1 cellular context compared by ENCODE assay signal in the genomic region with DNA sequence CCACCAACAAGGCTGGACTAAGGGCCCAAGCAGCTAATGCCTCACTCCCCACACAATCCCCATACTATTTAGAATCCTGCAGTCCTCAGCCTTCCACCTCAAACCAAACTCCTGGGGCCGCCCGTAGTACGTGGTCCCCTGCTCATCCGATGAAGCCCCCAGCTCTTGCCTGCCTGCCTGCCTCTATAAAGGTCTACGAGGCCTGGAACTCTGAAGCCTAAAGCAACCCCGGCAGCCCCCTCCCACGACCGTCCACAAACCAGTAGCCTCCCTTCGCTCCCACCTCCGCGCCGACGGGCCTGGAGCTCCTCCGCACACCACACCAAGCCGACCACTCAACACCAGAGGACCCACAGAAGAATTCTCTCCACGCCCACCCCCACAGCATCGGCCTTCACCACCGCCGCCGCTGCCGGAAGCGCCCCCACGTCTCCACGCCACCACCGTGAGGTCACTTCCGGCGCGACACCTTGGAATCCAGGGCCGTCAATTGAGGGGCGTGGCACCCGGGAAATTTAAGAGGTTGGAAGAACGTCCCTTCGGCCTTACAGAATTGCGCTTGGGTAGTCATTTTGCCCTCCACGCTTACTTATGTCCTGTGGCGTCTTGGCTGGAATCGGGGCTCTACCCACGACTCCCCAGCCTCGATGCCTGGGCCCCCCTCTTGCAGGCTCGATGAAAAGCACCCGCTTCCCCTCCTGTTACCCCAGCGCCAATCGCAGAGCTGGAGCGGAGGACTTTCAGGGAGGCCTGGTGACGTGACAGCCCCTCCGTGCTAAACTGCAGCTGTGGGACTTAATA.
TF ChIP-seq lines count a peak whose summit lies in the region.

A gene with protein sequence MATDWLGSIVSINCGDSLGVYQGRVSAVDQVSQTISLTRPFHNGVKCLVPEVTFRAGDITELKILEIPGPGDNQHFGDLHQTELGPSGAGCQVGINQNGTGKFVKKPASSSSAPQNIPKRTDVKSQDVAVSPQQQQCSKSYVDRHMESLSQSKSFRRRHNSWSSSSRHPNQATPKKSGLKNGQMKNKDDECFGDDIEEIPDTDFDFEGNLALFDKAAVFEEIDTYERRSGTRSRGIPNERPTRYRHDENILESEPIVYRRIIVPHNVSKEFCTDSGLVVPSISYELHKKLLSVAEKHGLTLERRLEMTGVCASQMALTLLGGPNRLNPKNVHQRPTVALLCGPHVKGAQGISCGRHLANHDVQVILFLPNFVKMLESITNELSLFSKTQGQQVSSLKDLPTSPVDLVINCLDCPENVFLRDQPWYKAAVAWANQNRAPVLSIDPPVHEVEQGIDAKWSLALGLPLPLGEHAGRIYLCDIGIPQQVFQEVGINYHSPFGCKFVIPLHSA (minus strand): TSS at position 428 of the 801 bp plus-strand sequence. CDS start 20,900 bp downstream, outside the sequence.

TF ChIP-seq in K562, 482 proteins besides CTCF, POLR2A, EP300 and RAD21 (continued from another document and continues in another):
- TF ChIP-seq, protein P1, sequence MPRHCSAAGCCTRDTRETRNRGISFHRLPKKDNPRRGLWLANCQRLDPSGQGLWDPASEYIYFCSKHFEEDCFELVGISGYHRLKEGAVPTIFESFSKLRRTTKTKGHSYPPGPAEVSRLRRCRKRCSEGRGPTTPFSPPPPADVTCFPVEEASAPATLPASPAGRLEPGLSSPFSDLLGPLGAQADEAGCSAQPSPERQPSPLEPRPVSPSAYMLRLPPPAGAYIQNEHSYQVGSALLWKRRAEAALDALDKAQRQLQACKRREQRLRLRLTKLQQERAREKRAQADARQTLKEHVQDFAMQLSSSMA (CRISPR knock-in tag; IDR thresholded peaks at IDR 0.05), result no peak; the same call in 1 of the 2 replicates
- TF ChIP-seq NFIX (CRISPR knock-in tag; IDR thresholded peaks at IDR 0.05; ENCODE audit: low read depth) (no peak), HDAC6 (IDR thresholded peaks at IDR 0.05; ENCODE audit: low read depth, low read length) (no peak), SMAD2 (IDR thresholded peaks at IDR 0.05; ENCODE audit: low read depth, low read length) (no peak), ZNF507 (tag; conservative IDR thresholded peaks at IDR 0.05) (no peak), SMAD3 (CRISPR knock-in tag; conservative IDR thresholded peaks at IDR 0.05) (no peak), FOXJ2 (tag; IDR thresholded peaks at IDR 0.05) (no peak), FOXK1 (CRISPR knock-in tag; IDR thresholded peaks at IDR 0.05; ENCODE audit: borderline replicate concordance) (no peak), ZBTB17 (CRISPR knock-in tag; IDR thresholded peaks at IDR 0.05) (no peak), KLF1 (tag; IDR thresholded peaks at IDR 0.05) (peak; percentile 87), SMAD1 (IDR thresholded peaks at IDR 0.05; ENCODE audit: low read depth, low read length, partially characterized antibody) (peak; percentile 24), XRCC5 (IDR thresholded peaks at IDR 0.05; ENCODE audit: low read depth, low read length) (no peak), NFRKB (IDR thresholded peaks at IDR 0.05; ENCODE audit: low read depth) (peak; percentile 81; the same call in 1 of the 2 replicates), GABPB1 (CRISPR knock-in tag; IDR thresholded peaks at IDR 0.05) (peak; percentile 98), KAT2B (IDR thresholded peaks at IDR 0.05; ENCODE audit: low read depth, low read length) (no peak), ZNF436 (CRISPR knock-in tag; IDR thresholded peaks at IDR 0.05) (no peak), GTF2A2 (tag; IDR thresholded peaks at IDR 0.05) (no peak), TARDBP (IDR thresholded peaks at IDR 0.05) (no peak), ZSCAN29 (IDR thresholded peaks at IDR 0.05) (no peak), YBX1 (IDR thresholded peaks at IDR 0.05) (no peak), MTF1 (CRISPR knock-in tag; IDR thresholded peaks at IDR 0.05; ENCODE audit: borderline replicate concordance) (no peak), RNF2 (IDR thresholded peaks at IDR 0.05) (0 out of 2 replicates have a peak, but pooled peaks have one; percentile 31), ZNF644 (tag; IDR thresholded peaks at IDR 0.05; ENCODE audit: low read depth) (no peak), CC2D1A (IDR thresholded peaks at IDR 0.05) (no peak), HNRNPH1 (optimal IDR thresholded peaks at IDR 0.05; ENCODE audit: low read depth, low read length) (no peak), CREM (IDR thresholded peaks at IDR 0.05; ENCODE audit: low read depth) (peak; percentile 98), HLTF (IDR thresholded peaks at IDR 0.05) (0 out of 2 replicates have a peak, but pooled peaks have one; percentile 66)
- TF ChIP-seq, protein P2, sequence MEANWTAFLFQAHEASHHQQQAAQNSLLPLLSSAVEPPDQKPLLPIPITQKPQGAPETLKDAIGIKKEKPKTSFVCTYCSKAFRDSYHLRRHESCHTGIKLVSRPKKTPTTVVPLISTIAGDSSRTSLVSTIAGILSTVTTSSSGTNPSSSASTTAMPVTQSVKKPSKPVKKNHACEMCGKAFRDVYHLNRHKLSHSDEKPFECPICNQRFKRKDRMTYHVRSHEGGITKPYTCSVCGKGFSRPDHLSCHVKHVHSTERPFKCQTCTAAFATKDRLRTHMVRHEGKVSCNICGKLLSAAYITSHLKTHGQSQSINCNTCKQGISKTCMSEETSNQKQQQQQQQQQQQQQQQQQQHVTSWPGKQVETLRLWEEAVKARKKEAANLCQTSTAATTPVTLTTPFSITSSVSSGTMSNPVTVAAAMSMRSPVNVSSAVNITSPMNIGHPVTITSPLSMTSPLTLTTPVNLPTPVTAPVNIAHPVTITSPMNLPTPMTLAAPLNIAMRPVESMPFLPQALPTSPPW (CRISPR knock-in tag; IDR thresholded peaks at IDR 0.05), result peak; percentile 91
- TF ChIP-seq, protein P3, sequence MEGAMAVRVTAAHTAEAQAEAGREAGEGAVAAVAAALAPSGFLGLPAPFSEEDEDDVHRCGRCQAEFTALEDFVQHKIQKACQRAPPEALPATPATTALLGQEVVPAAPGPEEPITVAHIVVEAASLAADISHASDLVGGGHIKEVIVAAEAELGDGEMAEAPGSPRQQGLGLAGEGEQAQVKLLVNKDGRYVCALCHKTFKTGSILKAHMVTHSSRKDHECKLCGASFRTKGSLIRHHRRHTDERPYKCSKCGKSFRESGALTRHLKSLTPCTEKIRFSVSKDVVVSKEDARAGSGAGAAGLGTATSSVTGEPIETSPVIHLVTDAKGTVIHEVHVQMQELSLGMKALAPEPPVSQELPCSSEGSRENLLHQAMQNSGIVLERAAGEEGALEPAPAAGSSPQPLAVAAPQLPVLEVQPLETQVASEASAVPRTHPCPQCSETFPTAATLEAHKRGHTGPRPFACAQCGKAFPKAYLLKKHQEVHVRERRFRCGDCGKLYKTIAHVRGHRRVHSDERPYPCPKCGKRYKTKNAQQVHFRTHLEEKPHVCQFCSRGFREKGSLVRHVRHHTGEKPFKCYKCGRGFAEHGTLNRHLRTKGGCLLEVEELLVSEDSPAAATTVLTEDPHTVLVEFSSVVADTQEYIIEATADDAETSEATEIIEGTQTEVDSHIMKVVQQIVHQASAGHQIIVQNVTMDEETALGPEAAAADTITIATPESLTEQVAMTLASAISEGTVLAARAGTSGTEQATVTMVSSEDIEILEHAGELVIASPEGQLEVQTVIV (CRISPR knock-in tag; IDR thresholded peaks at IDR 0.05; ENCODE audit: borderline replicate concordance), result no peak
- TF ChIP-seq, protein P4, sequence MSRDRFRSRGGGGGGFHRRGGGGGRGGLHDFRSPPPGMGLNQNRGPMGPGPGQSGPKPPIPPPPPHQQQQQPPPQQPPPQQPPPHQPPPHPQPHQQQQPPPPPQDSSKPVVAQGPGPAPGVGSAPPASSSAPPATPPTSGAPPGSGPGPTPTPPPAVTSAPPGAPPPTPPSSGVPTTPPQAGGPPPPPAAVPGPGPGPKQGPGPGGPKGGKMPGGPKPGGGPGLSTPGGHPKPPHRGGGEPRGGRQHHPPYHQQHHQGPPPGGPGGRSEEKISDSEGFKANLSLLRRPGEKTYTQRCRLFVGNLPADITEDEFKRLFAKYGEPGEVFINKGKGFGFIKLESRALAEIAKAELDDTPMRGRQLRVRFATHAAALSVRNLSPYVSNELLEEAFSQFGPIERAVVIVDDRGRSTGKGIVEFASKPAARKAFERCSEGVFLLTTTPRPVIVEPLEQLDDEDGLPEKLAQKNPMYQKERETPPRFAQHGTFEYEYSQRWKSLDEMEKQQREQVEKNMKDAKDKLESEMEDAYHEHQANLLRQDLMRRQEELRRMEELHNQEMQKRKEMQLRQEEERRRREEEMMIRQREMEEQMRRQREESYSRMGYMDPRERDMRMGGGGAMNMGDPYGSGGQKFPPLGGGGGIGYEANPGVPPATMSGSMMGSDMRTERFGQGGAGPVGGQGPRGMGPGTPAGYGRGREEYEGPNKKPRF (IDR thresholded peaks at IDR 0.05; ENCODE audit: low read depth, low read length), result no peak
- TF ChIP-seq, protein P5, sequence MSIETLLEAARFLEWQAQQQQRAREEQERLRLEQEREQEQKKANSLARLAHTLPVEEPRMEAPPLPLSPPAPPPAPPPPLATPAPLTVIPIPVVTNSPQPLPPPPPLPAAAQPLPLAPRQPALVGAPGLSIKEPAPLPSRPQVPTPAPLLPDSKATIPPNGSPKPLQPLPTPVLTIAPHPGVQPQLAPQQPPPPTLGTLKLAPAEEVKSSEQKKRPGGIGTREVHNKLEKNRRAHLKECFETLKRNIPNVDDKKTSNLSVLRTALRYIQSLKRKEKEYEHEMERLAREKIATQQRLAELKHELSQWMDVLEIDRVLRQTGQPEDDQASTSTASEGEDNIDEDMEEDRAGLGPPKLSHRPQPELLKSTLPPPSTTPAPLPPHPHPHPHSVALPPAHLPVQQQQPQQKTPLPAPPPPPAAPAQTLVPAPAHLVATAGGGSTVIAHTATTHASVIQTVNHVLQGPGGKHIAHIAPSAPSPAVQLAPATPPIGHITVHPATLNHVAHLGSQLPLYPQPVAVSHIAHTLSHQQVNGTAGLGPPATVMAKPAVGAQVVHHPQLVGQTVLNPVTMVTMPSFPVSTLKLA (conservative IDR thresholded peaks at IDR 0.05), result peak; percentile 91 to 96
- TF ChIP-seq, protein P6, sequence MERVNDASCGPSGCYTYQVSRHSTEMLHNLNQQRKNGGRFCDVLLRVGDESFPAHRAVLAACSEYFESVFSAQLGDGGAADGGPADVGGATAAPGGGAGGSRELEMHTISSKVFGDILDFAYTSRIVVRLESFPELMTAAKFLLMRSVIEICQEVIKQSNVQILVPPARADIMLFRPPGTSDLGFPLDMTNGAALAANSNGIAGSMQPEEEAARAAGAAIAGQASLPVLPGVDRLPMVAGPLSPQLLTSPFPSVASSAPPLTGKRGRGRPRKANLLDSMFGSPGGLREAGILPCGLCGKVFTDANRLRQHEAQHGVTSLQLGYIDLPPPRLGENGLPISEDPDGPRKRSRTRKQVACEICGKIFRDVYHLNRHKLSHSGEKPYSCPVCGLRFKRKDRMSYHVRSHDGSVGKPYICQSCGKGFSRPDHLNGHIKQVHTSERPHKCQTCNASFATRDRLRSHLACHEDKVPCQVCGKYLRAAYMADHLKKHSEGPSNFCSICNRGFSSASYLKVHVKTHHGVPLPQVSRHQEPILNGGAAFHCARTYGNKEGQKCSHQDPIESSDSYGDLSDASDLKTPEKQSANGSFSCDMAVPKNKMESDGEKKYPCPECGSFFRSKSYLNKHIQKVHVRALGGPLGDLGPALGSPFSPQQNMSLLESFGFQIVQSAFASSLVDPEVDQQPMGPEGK (CRISPR knock-in tag; IDR thresholded peaks at IDR 0.05; ENCODE audit: borderline replicate concordance), result no peak
- TF ChIP-seq, protein P7, sequence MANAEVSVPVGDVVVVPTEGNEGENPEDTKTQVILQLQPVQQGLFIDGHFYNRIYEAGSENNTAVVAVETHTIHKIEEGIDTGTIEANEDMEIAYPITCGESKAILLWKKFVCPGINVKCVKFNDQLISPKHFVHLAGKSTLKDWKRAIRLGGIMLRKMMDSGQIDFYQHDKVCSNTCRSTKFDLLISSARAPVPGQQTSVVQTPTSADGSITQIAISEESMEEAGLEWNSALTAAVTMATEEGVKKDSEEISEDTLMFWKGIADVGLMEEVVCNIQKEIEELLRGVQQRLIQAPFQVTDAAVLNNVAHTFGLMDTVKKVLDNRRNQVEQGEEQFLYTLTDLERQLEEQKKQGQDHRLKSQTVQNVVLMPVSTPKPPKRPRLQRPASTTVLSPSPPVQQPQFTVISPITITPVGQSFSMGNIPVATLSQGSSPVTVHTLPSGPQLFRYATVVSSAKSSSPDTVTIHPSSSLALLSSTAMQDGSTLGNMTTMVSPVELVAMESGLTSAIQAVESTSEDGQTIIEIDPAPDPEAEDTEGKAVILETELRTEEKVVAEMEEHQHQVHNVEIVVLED (CRISPR knock-in tag; IDR thresholded peaks at IDR 0.05), result peak; percentile 82
- TF ChIP-seq, protein P8, sequence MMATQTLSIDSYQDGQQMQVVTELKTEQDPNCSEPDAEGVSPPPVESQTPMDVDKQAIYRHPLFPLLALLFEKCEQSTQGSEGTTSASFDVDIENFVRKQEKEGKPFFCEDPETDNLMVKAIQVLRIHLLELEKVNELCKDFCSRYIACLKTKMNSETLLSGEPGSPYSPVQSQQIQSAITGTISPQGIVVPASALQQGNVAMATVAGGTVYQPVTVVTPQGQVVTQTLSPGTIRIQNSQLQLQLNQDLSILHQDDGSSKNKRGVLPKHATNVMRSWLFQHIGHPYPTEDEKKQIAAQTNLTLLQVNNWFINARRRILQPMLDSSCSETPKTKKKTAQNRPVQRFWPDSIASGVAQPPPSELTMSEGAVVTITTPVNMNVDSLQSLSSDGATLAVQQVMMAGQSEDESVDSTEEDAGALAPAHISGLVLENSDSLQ (IDR thresholded peaks at IDR 0.05), result peak; percentile 90
- TF ChIP-seq, protein P9, sequence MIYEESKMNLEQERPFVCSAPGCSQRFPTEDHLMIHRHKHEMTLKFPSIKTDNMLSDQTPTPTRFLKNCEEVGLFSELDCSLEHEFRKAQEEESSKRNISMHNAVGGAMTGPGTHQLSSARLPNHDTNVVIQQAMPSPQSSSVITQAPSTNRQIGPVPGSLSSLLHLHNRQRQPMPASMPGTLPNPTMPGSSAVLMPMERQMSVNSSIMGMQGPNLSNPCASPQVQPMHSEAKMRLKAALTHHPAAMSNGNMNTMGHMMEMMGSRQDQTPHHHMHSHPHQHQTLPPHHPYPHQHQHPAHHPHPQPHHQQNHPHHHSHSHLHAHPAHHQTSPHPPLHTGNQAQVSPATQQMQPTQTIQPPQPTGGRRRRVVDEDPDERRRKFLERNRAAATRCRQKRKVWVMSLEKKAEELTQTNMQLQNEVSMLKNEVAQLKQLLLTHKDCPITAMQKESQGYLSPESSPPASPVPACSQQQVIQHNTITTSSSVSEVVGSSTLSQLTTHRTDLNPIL (CRISPR knock-in tag; IDR thresholded peaks at IDR 0.05), result no peak
- TF ChIP-seq, protein P10, sequence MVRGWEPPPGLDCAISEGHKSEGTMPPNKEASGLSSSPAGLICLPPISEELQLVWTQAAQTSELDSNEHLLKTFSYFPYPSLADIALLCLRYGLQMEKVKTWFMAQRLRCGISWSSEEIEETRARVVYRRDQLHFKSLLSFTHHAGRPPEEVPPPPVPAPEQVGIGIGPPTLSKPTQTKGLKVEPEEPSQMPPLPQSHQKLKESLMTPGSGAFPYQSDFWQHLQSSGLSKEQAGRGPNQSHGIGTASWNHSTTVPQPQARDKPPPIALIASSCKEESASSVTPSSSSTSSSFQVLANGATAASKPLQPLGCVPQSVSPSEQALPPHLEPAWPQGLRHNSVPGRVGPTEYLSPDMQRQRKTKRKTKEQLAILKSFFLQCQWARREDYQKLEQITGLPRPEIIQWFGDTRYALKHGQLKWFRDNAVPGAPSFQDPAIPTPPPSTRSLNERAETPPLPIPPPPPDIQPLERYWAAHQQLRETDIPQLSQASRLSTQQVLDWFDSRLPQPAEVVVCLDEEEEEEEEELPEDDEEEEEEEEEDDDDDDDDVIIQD (CRISPR knock-in tag; IDR thresholded peaks at IDR 0.05), result no peak
